In genomic region chr4:7068279-7068842, GRCh38 we compare ENCODE assay signal across 8 cellular contexts. TPM values are rescaled to one million over a fixed set of nuclear protein-coding genes. Genes with fewer than 3 reads are reported as not detected.
A peak's percentile ranks its signal among the peaks of the same experiment; 100 is the strongest.
DNase-seq lines count a peak whose midpoint lies in the region; ATAC-seq and TF ChIP-seq lines count a peak whose summit lies in the region.

No MANE protein-coding gene starts in this region.

- H3K9me3 ChIP-seq in Karpas-422 (ENCODE audit: low read length): no peaks in the 10 kb centered on the region

- ATAC-seq in GM21360 (IDR thresholded peaks at IDR 0.05; ENCODE audit: unreplicated experiment) (peak; percentile 12), HG02970 (IDR thresholded peaks at IDR 0.05; ENCODE audit: low FRiP score, unreplicated experiment) (no peak)
- no peak for ATAC-seq in naive thymus-derived CD8-positive, alpha-beta T cell

- H3K9me3 Mint-ChIP-seq in CD14-positive monocyte: no peaks in the 10 kb centered on the region
- H3K9me3 Mint-ChIP-seq in chondrocyte (ENCODE audit: low read depth): no peaks in the 10 kb centered on the region
- no peaks in the 10 kb centered on the region for H3K9me3 Mint-ChIP-seq in naive thymus-derived CD8-positive, alpha-beta T cell

- intact Hi-C loops in CD14-positive monocyte (cut with micrococcal nuclease): loop anchor here (1.0 to 10.0 kb wide), 4 partner anchors 26 to 284 kb away; partner anchors contain the start of gene KIAA0232 (in 1 of the 2)

- peaks cover 43% of the 10 kb centered on the region for H3K79me2 ChIP-seq in Karpas-422 (ENCODE audit: low read length)

- peaks cover 25% of the 10 kb centered on the region for H3K4me1 ChIP-seq in Karpas-422 (ENCODE audit: low read length)

- no peaks in the 10 kb centered on the region for H3K9me2 ChIP-seq in Karpas-422 (replicated peaks; ENCODE audit: insufficient read depth, low read length)

- H3K4me1 Mint-ChIP-seq in CD14-positive monocyte (peaks cover 39% of the 10 kb centered on the region), chondrocyte (ENCODE audit: low read depth) (peaks cover 37% of the 10 kb centered on the region)
- H3K4me1 Mint-ChIP-seq in naive thymus-derived CD8-positive, alpha-beta T cell: peaks cover 18 to 59% (median 52%) of the 10 kb centered on the region in 4 donors

- H3K27me3 Mint-ChIP-seq in CD14-positive monocyte (ENCODE audit: low read depth in 3 of 3) (peaks cover 13 to 27% (median 23%) of the 10 kb centered on the region in 3 donors), chondrocyte (ENCODE audit: low read depth) (peaks cover 2% of the 10 kb centered on the region)
- H3K27me3 Mint-ChIP-seq in naive thymus-derived CD8-positive, alpha-beta T cell: peaks cover 0 to 3% (median 0%) of the 10 kb centered on the region in 5 donors

- POLR2A ChIA-PET in naive thymus-derived CD8-positive, alpha-beta T cell (lab: Charles Lee): interaction anchor here (0.6 to 8.6 kb wide), 36 partner anchors 9 to 1090 kb away, joined by 3 to 172 read pairs (median 5); partner anchors contain the start of genes ABLIM2, BLOC1S4, KIAA0232 and MAN2B2

- peak overlapping the region; percentile 98 for H3K4me2 ChIP-seq in Karpas-422 (ENCODE audit: low read depth, low read length, poor library complexity, severe bottlenecking)

- H3K4me3 ChIP-seq in Karpas-422 (ENCODE audit: low read length): peak overlapping the region; percentile 84

- peak overlapping the region; percentile 94 for H2AFZ ChIP-seq in Karpas-422 (ENCODE audit: low read length)

- H3K27ac Mint-ChIP-seq in CD14-positive monocyte (peak overlapping the region; percentile 90 to 96 (median 90)), chondrocyte (ENCODE audit: unreplicated experiment) (peak overlapping the region; percentile 91)
- peak overlapping the region; percentile 91 to 98 (median 96) for H3K27ac Mint-ChIP-seq in naive thymus-derived CD8-positive, alpha-beta T cell

- no peaks in the 10 kb centered on the region for H3K27me3 ChIP-seq in Karpas-422 (ENCODE audit: low read length)

- H4K20me1 ChIP-seq in Karpas-422 (ENCODE audit: insufficient read depth, low read depth, low read length): peaks cover 28% of the 10 kb centered on the region

- peaks cover 14% of the 10 kb centered on the region; the same call in 1 of the 2 replicates for H3K36me3 ChIP-seq in Karpas-422 (ENCODE audit: insufficient read depth, low read length)

- peak overlapping the region; percentile 91 to 98 for H3K4me3 Mint-ChIP-seq in CD14-positive monocyte
- H3K4me3 Mint-ChIP-seq in chondrocyte (ENCODE audit: unreplicated experiment): peak overlapping the region; percentile 91
- peak overlapping the region; percentile 85 to 98 (median 96) for H3K4me3 Mint-ChIP-seq in naive thymus-derived CD8-positive, alpha-beta T cell

- no peak for TF ChIP-seq CTCF in CD14-positive monocyte (IDR thresholded peaks at IDR 0.05)
- TF ChIP-seq CTCF in chondrocyte (IDR thresholded peaks at IDR 0.05): peak; percentile 47

- DNase-seq in CD14-positive monocyte (ENCODE audit: low spot score) (no peak), Karpas-422 (no peak), chondrocyte (ENCODE audit: low spot score) (no peak), HPDE6-E6E7 (ENCODE audit: extremely low spot score) (no peak), 8988T (no peak)
- DNase-seq in naive thymus-derived CD8-positive, alpha-beta T cell: peak in 1 of 10 donors; percentile 100

- H3K36me3 Mint-ChIP-seq in CD14-positive monocyte: peaks cover 15 to 21% of the 10 kb centered on the region in 2 donors
- H3K36me3 Mint-ChIP-seq in chondrocyte (ENCODE audit: low read depth): peaks cover 1% of the 10 kb centered on the region
- peaks cover 0 to 18% (median 3%) of the 10 kb centered on the region in 3 donors for H3K36me3 Mint-ChIP-seq in naive thymus-derived CD8-positive, alpha-beta T cell

- H3K27ac ChIP-seq in Karpas-422 (ENCODE audit: low read length): peak overlapping the region; percentile 39; the same call in 1 of the 2 replicates

- H3K9ac ChIP-seq in Karpas-422 (ENCODE audit: low read length): peak overlapping the region; percentile 86

RNA-seq across cellular contexts. Expression of gene GRPEL1, which starts 0.5 kb away (rescaled TPM):
- polyA plus RNA-seq in CD14-positive monocyte: 10 to 100 TPM; 45.4 to 49.6 TPM
- 19.4 and 37.4 TPM in 2 replicates for total RNA-seq in Karpas-422 (2014; rRNA removed; shearing (Covaris generic); ENCODE audit: low replicate concordance)
- 21.8 to 25.8 TPM (median 24.1 TPM) in 3 replicates for total RNA-seq in chondrocyte
- total RNA-seq in naive thymus-derived CD8-positive, alpha-beta T cell: 10 to 100 TPM; 37.8 to 39.7 TPM
- 10 to 100 TPM; 31.4 to 47.6 (median 36.3) TPM for polyA plus RNA-seq in naive thymus-derived CD8-positive, alpha-beta T cell

RNA-seq across cellular contexts. Expression of gene TADA2B, which starts 25.2 kb away (rescaled TPM):
- polyA plus RNA-seq in CD14-positive monocyte: 1 to 10 TPM; 2.0 to 2.6 TPM
- 12.8 and 23.4 TPM in 2 replicates for total RNA-seq in Karpas-422 (2014; rRNA removed; shearing (Covaris generic); ENCODE audit: low replicate concordance)
- 18.5 to 18.9 TPM (median 18.8 TPM) in 3 replicates for total RNA-seq in chondrocyte
- 10 to 100 TPM; 50.5 to 55.2 TPM for total RNA-seq in naive thymus-derived CD8-positive, alpha-beta T cell
- polyA plus RNA-seq in naive thymus-derived CD8-positive, alpha-beta T cell: 1 to 10 TPM; 2.6 to 4.8 (median 4.5) TPM
